In genomic region chr19:13089139-13089856, GRCh38 we compare ENCODE assay signal across 9 cellular contexts. TPM values are rescaled to one million over a fixed set of nuclear protein-coding genes. Genes with fewer than 3 reads are reported as not detected.
DNase-seq lines count a peak whose midpoint lies in the region; ATAC-seq, FAIRE-seq and TF ChIP-seq lines count a peak whose summit lies in the region.
"Had no signal": no experiment of that assay in that cellular context is flagged by ENCODE, and none has a peak within 500 bp of the region (broad histone marks: within the 10 kb centered on the region; RNA-seq: fewer than 3 reads in every experiment).

No MANE protein-coding gene starts in this region.

- TF ChIP-seq POLR2A in A549 (IDR thresholded peaks at IDR 0.05; ENCODE audit: low read length) (no peak), Peyer's patch (IDR thresholded peaks at IDR 0.05) (no peak)

- DNase-seq in A549 (ENCODE audit: low read depth in 1 of 2, low spot score in 1 of 2) (peak; percentile 28 to 67), kidney tubule cell (ENCODE audit: low spot score) (peak; percentile 29), NCI-H748 treated with DMSO at 0.1 percent for 48 hours (lab: John Stamatoyannopoulos, UW) (no peak), Peyer's patch (no peak), NCI-H446 (lab: John Stamatoyannopoulos, UW) (no peak)
- DNase-seq in activated T-cell treated with anti-CD3 and anti-CD28 coated beads, Interleukin-2, amount 50 U/mL, for 48 hours, result peak; percentile 36 to 44

- H3K9me3 ChIP-seq in A549 (no peaks in the 10 kb centered on the region), Peyer's patch (no peaks in the 10 kb centered on the region)

- H3K27ac ChIP-seq in A549 (peak overlapping the region in 1 of 2 experiments; percentile 24; a peak in 1 of 6 replicates), Peyer's patch (peak overlapping the region in 1 of 4 donors; percentile 1)
- H3K27ac ChIP-seq: SK-N-MC had no signal

- peaks cover 0 to 10% (median 0%) of the 10 kb centered on the region in 3 donors for H3K36me3 ChIP-seq in Peyer's patch

- no peaks in the 10 kb centered on the region for H3K27me3 ChIP-seq in Peyer's patch

- no peak overlapping the region for H3K4me3 ChIP-seq in A549
- H3K4me3 ChIP-seq in GM12875 (ENCODE audit: low read depth, low read length), result no peak overlapping the region
- H3K4me3 ChIP-seq in Peyer's patch, result no peak overlapping the region
- H3K4me3 ChIP-seq: SK-N-MC had no signal

- CTCF ChIA-PET in A549 (lab: Yijun Ruan, JAX), result interaction anchor here (1.3 to 9.1 kb wide), 4 partner anchors 11 to 124 kb away, joined by 6 to 309 read pairs (median 10); no protein-coding TSS in a partner anchor

- 71% methylated on average over 1 of the region's 5 CpGs for WGBS in A549 (ENCODE audit: missing lambda C conversion rate)

- no peak for FAIRE-seq in A549 (lab: Jason Lieb, UNC)

- POLR2A ChIA-PET in A549 (lab: Yijun Ruan, JAX), result no interaction called here

- no peak for TF ChIP-seq CTCF in A549 (IDR thresholded peaks at IDR 0.05)
- TF ChIP-seq CTCF in GM12875 (IDR thresholded peaks at IDR 0.05; ENCODE audit: borderline replicate concordance, insufficient read depth, low read depth, low read length), result peak; percentile 85
- peak in 3 of 6 experiments; percentile 7 to 15 (median 12) for TF ChIP-seq CTCF in Peyer's patch (IDR thresholded peaks at IDR 0.05)

- no peak overlapping the region for H3K4me2 ChIP-seq in A549

- TF ChIP-seq RAD21 in A549 (conservative IDR thresholded peaks at IDR 0.05 in 1 of 2, IDR thresholded peaks at IDR 0.05 in 1 of 2), result no peak

- peaks cover 35% of the 10 kb centered on the region for H3K4me1 ChIP-seq in A549
- peaks cover 0 to 34% (median 4%) of the 10 kb centered on the region in 4 donors for H3K4me1 ChIP-seq in Peyer's patch

- peak; percentile 72 to 83; a peak in 5 of 6 replicates for ATAC-seq in A549
- ATAC-seq in HG02678 (IDR thresholded peaks at IDR 0.05; ENCODE audit: unreplicated experiment), result no peak

- TF ChIP-seq EP300 in A549 (IDR thresholded peaks at IDR 0.05), result no peak

TF ChIP-seq in A549, 52 proteins besides CTCF, POLR2A, EP300 and RAD21:
- no peak for TF ChIP-seq HES2 (IDR thresholded peaks at IDR 0.05)
- TF ChIP-seq ZNF302 (CRISPR knock-in tag; IDR thresholded peaks at IDR 0.05), result no peak
- no peak for TF ChIP-seq ZC3H11A (IDR thresholded peaks at IDR 0.05)

RNA-seq across cellular contexts. Expression of gene LYL1, which starts 13.4 kb away (rescaled TPM):
- 0.08 and 0.26 TPM in 2 replicates for polyA plus RNA-seq in A549 (2011; rRNA removed)
- polyA plus RNA-seq in A549 (2012; cell fraction: cytosol; rRNA removed), result 0.50 and 0.82 TPM in 2 replicates
- polyA plus RNA-seq in A549 (2012; cell fraction: nucleus; rRNA removed), result 0.66 and 1.2 TPM in 2 replicates
- 0.30 to 0.82 TPM (median 0.39 TPM) in 3 replicates for polyA plus RNA-seq in A549 (2017; fragmentation: RNase III; extraction: RNeasy Plus Mini Kit Qiagen cat#74134 plus additional on column Dnase treatment)
- 0.15 and 0.21 TPM in 2 replicates for polyA minus RNA-seq in A549 (2011; rRNA and poly(A)+ RNA removed)
- total RNA-seq in Peyer's patch, result 10 to 100 TPM in 1 of 4 donors, 1 to 10 TPM in 3; 1.2 to 21.5 (median 4.9) TPM

RNA-seq across cellular contexts. Expression of gene TRMT1, which starts 27.2 kb away (rescaled TPM):
- 16.3 and 18.2 TPM in 2 replicates for polyA plus RNA-seq in A549 (2011; rRNA removed)
- polyA plus RNA-seq in A549 (2012; cell fraction: cytosol; rRNA removed), result 57.5 and 67.4 TPM in 2 replicates
- polyA plus RNA-seq in A549 (2012; cell fraction: nucleus; rRNA removed), result 388 and 458 TPM in 2 replicates
- 29.8 to 40.2 TPM (median 35.2 TPM) in 3 replicates for polyA plus RNA-seq in A549 (2017; fragmentation: RNase III; extraction: RNeasy Plus Mini Kit Qiagen cat#74134 plus additional on column Dnase treatment)
- 16.9 and 24.9 TPM in 2 replicates for polyA minus RNA-seq in A549 (2011; rRNA and poly(A)+ RNA removed)
- total RNA-seq in Peyer's patch, result 10 to 100 TPM; 27.1 to 71.8 (median 28.3) TPM

RNA-seq across cellular contexts. Expression of gene NACC1, which starts 28.8 kb away (rescaled TPM):
- 26.1 and 30.0 TPM in 2 replicates for polyA plus RNA-seq in A549 (2011; rRNA removed)
- polyA plus RNA-seq in A549 (2012; cell fraction: cytosol; rRNA removed), result 117 and 155 TPM in 2 replicates
- polyA plus RNA-seq in A549 (2012; cell fraction: nucleus; rRNA removed), result 158 and 206 TPM in 2 replicates
- 32.4 to 39.8 TPM (median 37.9 TPM) in 3 replicates for polyA plus RNA-seq in A549 (2017; fragmentation: RNase III; extraction: RNeasy Plus Mini Kit Qiagen cat#74134 plus additional on column Dnase treatment)
- 20.0 and 30.9 TPM in 2 replicates for polyA minus RNA-seq in A549 (2011; rRNA and poly(A)+ RNA removed)
- 10 to 100 TPM; 21.5 to 48.0 (median 37.1) TPM for total RNA-seq in Peyer's patch

Comparison
In these comparisons a context has a peak if more than half of its experiments do, and no peak if none do; other contexts are left out.
1. DNase-seq: peak in A549 (2 of 2), activated T-cell treated with anti-CD3 and anti-CD28 coated beads, Interleukin-2, amount 50 U/mL, for 48 hours (2 of 2) and kidney tubule cell (single experiment); none in NCI-H748 treated with DMSO at 0.1 percent for 48 hours (single experiment), Peyer's patch (0 of 3) and NCI-H446 (0 of 2).